Comparison of ENCODE assay signal across 8 cellular contexts in genomic region chr11:22192289-22192641, GRCh38. TPM values are rescaled to one million over a fixed set of nuclear protein-coding genes. Genes with fewer than 3 reads are reported as not detected.
DNase-seq lines count a peak whose midpoint lies in the region; ATAC-seq and TF ChIP-seq lines count a peak whose summit lies in the region.

No MANE protein-coding gene starts in this region.

- no peaks in the 10 kb centered on the region for H3K36me3 ChIP-seq in A673 (ENCODE audit: insufficient read depth, low read length, poor library complexity, severe bottlenecking)
- no peaks in the 10 kb centered on the region for H3K36me3 ChIP-seq in WERI-Rb-1
- H3K36me3 ChIP-seq in spleen = no peaks in the 10 kb centered on the region

- H3K36me3 Mint-ChIP-seq in activated naive CD4-positive, alpha-beta T cell treated with anti-CD3 and anti-CD28 coated beads, Interleukin-2, amount 50 U/mL, for 72 hours = peaks cover 0 to 14% of the 10 kb centered on the region in 2 donors

- 2 to 12% (median 6%) methylated on average over 7 of the region's 7 CpGs for WGBS in spleen, 5 donors

- no peak for TF ChIP-seq POLR2A in spleen (IDR thresholded peaks at IDR 0.05)

- H3K9me3 Mint-ChIP-seq in activated naive CD4-positive, alpha-beta T cell treated with anti-CD3 and anti-CD28 coated beads, Interleukin-2, amount 50 U/mL, for 72 hours = peaks cover under 1 to 5% of the 10 kb centered on the region in 2 donors

- CTCF ChIA-PET in A673 (lab: Charles Lee) = no interaction called here

- H3K27ac Mint-ChIP-seq in activated naive CD4-positive, alpha-beta T cell treated with anti-CD3 and anti-CD28 coated beads, Interleukin-2, amount 50 U/mL, for 72 hours = no peak overlapping the region

- no TSS peak for BruUV-seq in A673 (replicated peaks; lab: Mats Ljungman, UMichigan)

- ATAC-seq in GM19397 (IDR thresholded peaks at IDR 0.05; ENCODE audit: unreplicated experiment) (peak; percentile 8), foreskin keratinocyte (no peak)
- ATAC-seq in activated naive CD4-positive, alpha-beta T cell treated with anti-CD3 and anti-CD28 coated beads, Interleukin-2, amount 50 U/mL, for 72 hours = no peak

- H3K9me3 ChIP-seq in A673 (ENCODE audit: low read depth, low read length, poor library complexity, severe bottlenecking) (no peaks in the 10 kb centered on the region), WERI-Rb-1 (ENCODE audit: severe bottlenecking) (no peaks in the 10 kb centered on the region), spleen (no peaks in the 10 kb centered on the region)

- DNase-seq in A673 (ENCODE audit: low spot score) = peak; percentile 15
- peak; percentile 55 for DNase-seq in WERI-Rb-1
- DNase-seq in iPS-NIHi11 (ENCODE audit: low spot score) = peak; percentile 62
- no peak for DNase-seq in spleen
- no peak for DNase-seq in foreskin keratinocyte
- no peak for DNase-seq in activated naive CD4-positive, alpha-beta T cell treated with anti-CD3 and anti-CD28 coated beads, Interleukin-2, amount 50 U/mL, for 72 hours (ENCODE audit: low spot score in 2 of 2)
- DNase-seq in UCSD-AML1 (lab: John Stamatoyannopoulos, UW; ENCODE audit: unreplicated experiment) = no peak

- POLR2A ChIA-PET in A673 (lab: Charles Lee; ENCODE audit: low non-redundant PET) = no interaction called here

- TF ChIP-seq CTCF in A673 (conservative IDR thresholded peaks at IDR 0.05; ENCODE audit: low read depth, low read length) (no peak), WERI-Rb-1 (IDR thresholded peaks at IDR 0.05; ENCODE audit: low read depth, low read length) (peak; percentile 64), spleen (IDR thresholded peaks at IDR 0.05 in 8 of 11, conservative IDR thresholded peaks at IDR 0.05 in 3 of 11) (no peak), foreskin keratinocyte (conservative IDR thresholded peaks at IDR 0.05) (no peak)

- H3K4me1 ChIP-seq in A673 (ENCODE audit: insufficient read depth, low read length, poor library complexity, severe bottlenecking) = peaks cover 13% of the 10 kb centered on the region
- peaks cover 0 to 27% (median 15%) of the 10 kb centered on the region in 6 donors for H3K4me1 ChIP-seq in spleen
- no peaks in the 10 kb centered on the region for H3K4me1 ChIP-seq in foreskin keratinocyte

- intact Hi-C loops in A673 (cut with micrococcal nuclease; ENCODE audit: unreplicated experiment) = loop anchor here (5.0 kb wide), 1 partner anchor 50 kb away; no protein-coding TSS in a partner anchor
- intact Hi-C loops in spleen (cut with DNase I; ENCODE audit: low total_unique reads) = no loop called here

- no peaks in the 10 kb centered on the region for H3K27me3 ChIP-seq in A673 (replicated peaks; ENCODE audit: insufficient read depth, low read depth, low read length, poor library complexity)
- no peaks in the 10 kb centered on the region for H3K27me3 ChIP-seq in WERI-Rb-1 (ENCODE audit: insufficient read depth, low read depth, severe bottlenecking)
- H3K27me3 ChIP-seq in spleen (replicated peaks in 1 of 7) = peaks cover 0 to 36% (median 13%) of the 10 kb centered on the region in 7 donors
- peaks cover 36% of the 10 kb centered on the region for H3K27me3 ChIP-seq in foreskin keratinocyte

- H3K4me3 ChIP-seq in A673 (ENCODE audit: low read depth, low read length, poor library complexity, severe bottlenecking) = peak overlapping the region; percentile 80
- peak overlapping the region; percentile 95 for H3K4me3 ChIP-seq in WERI-Rb-1 (ENCODE audit: low read depth, low read length)
- peak overlapping the region; percentile 41 to 71 (median 55) for H3K4me3 ChIP-seq in spleen

- H3K27ac ChIP-seq in A673 (ENCODE audit: low read depth, low read length, poor library complexity, severe bottlenecking) (peak overlapping the region; percentile 65), WERI-Rb-1 (peak overlapping the region; percentile 68), spleen (peak overlapping the region in 1 of 8 donors; percentile 66), foreskin keratinocyte (no peak overlapping the region)

RNA-seq across cellular contexts. Expression of gene ANO5, which starts 0.6 kb away (rescaled TPM):
- total RNA-seq in A673 (2021) (3.7 and 3.8 TPM in 2 replicates), spleen (1 to 10 TPM; 2.7 to 6.5 (median 4.0) TPM), foreskin keratinocyte (not detected in 2 replicates)
- polyA plus RNA-seq in spleen (under 1 TPM; 0.33 to 0.48 (median 0.45) TPM), foreskin keratinocyte (not detected in 2 replicates)
- total RNA-seq in activated naive CD4-positive, alpha-beta T cell treated with anti-CD3 and anti-CD28 coated beads, Interleukin-2, amount 50 U/mL, for 72 hours = under 1 TPM in 1 of 2 donors, not detected in 1; 0.02 TPM

Comparison
In these comparisons a context has a peak if more than half of its experiments do, and no peak if none do; other contexts are left out.
1. DNase-seq: peak in A673 (single experiment), WERI-Rb-1 (single experiment) and iPS-NIHi11 (single experiment); none in spleen (single experiment), foreskin keratinocyte (0 of 2), activated naive CD4-positive, alpha-beta T cell treated with anti-CD3 and anti-CD28 coated beads, Interleukin-2, amount 50 U/mL, for 72 hours (0 of 2) and UCSD-AML1 (single experiment).
2. Peak in every context shown above with its lines, with median percentiles within 50 percentile points of each other: H3K4me3 ChIP-seq.